ENCODE assay signal across 8 cellular contexts in the genomic region with DNA sequence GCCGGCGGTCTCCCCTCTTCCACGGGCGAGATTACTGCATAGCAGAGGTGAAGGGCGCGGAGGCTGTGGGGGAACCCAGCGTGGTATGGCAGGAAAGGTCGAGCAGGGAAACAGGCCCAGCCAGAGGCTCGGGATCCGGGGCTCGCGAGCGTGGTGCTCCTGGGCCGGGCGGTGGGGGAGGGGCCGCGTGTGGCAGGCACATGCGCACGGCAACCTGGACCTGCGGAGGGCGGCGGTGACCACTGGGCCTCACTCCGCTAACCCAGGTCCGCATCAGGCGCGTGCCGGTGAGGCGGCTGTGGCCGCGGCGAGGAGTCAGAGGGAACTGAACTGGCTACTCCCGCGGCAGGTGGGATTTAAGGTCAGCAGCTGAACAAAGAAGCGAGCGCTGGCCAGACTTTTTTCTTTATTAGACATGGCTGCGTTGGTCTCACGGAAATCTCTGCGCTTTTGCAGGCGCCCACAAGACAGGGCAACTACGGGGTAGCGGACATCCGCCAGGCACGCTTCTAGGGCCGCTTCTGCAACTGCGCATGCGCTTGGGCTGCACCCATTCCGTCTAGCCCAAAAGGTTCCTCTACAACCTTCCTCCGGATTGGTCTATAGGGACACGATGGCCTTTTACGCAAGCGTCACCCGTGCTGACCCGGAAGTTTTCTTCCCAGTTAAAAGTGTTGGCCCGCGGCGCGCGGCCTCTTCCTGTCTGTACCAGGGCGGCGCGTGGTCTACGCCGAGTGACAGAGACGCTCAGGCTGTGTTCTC. TPM values are rescaled to one million over a fixed set of nuclear protein-coding genes. Genes with fewer than 3 reads are reported as not detected.
DNase-seq lines count a peak whose midpoint lies in the region; ATAC-seq and TF ChIP-seq lines count a peak whose summit lies in the region.

RPS5 (plus strand) TSS at position 694 of the 762 bp plus-strand sequence. CDS start 869 bp downstream, outside the sequence.

- H3K4me1 ChIP-seq in right cardiac atrium (ENCODE audit: control insufficient read depth, insufficient read depth, low read length) (peaks cover 13% of the 10 kb centered on the region), uterus (peaks cover 5 to 21% of the 10 kb centered on the region in 2 donors)

- H3K27me3 ChIP-seq in right cardiac atrium (ENCODE audit: control insufficient read depth, insufficient read depth) (no peaks in the 10 kb centered on the region), uterus (no peaks in the 10 kb centered on the region)

- H3K9me3 ChIP-seq in right cardiac atrium (ENCODE audit: control insufficient read depth, low read length) (no peaks in the 10 kb centered on the region), uterus (no peaks in the 10 kb centered on the region)

- intact Hi-C loops in T-helper 2 cell treated with Interferon-gamma antibody and Interleukin-4, amounts not matched to agents 100 ng/mL and 5 ng/mL, for 36 hours (cut with micrococcal nuclease) = loop anchor here (1.0 kb wide), 6 partner anchors 15 to 80 kb away; partner anchors contain the start of genes ZNF132, ZNF497, ZNF584 and ZSCAN22
- intact Hi-C loops in right cardiac atrium (cut with DNase I) = no loop called here
- intact Hi-C loops in uterus (cut with DNase I; ENCODE audit: low total_unique reads) = no loop called here

- under 1% methylated on average over 64 of the region's 64 CpGs for WGBS in right cardiac atrium

- DNase-seq in NCI-H187 treated with DMSO at 0.1 percent for 48 hours (lab: John Stamatoyannopoulos, UW) (peak; percentile 96), anterior cingulate cortex (lab: John Stamatoyannopoulos, UW) (peak; percentile 69 to 99 (median 95)), right cardiac atrium (peak; percentile 95 to 98 (median 98)), pulmonary artery endothelial cell (ENCODE audit: low read depth, low spot score) (peak; percentile 95), uterus (peak; percentile 95 to 97)

- TF ChIP-seq CTCF in uterus (IDR thresholded peaks at IDR 0.05) = no peak

- peak within 1 kb of the TSS; percentile 99 for H3K4me3 ChIP-seq in right cardiac atrium (ENCODE audit: low read length)
- H3K4me3 ChIP-seq in uterus = peak within 1 kb of the TSS; percentile 61 to 88

- no peaks in the 10 kb centered on the region for H3K36me3 ChIP-seq in uterus

- TF ChIP-seq POLR2A in uterus (IDR thresholded peaks at IDR 0.05) = peak; percentile 58 to 77

- peak within 1 kb of the TSS; percentile 99 for H3K27ac ChIP-seq in right cardiac atrium (ENCODE audit: low read length)
- H3K27ac ChIP-seq in uterus = peak within 1 kb of the TSS; percentile 92 to 97

- ATAC-seq in GM18499 (IDR thresholded peaks at IDR 0.05; ENCODE audit: insufficient read depth, unreplicated experiment) (peak; percentile 56), HG02943 (IDR thresholded peaks at IDR 0.05; ENCODE audit: low read depth, unreplicated experiment) (peak; percentile 85), right cardiac atrium (peak; percentile 96 to 97)

RNA-seq across cellular contexts. Expression of gene RPS5, which starts in this region (rescaled TPM):
- 1,063 and 1,068 TPM in 2 replicates for total RNA-seq in T-helper 2 cell treated with Interferon-gamma antibody and Interleukin-4, amounts not matched to agents 100 ng/mL and 5 ng/mL, for 36 hours
- total RNA-seq in right cardiac atrium (100 to 1,000 TPM; 513 to 681 (median 600) TPM), pulmonary artery endothelial cell (2,163 and 2,639 TPM in 2 replicates), uterus (1,000 to 10,000 TPM; 1,103 to 4,958 (median 2,770) TPM)
- 566 TPM for polyA plus RNA-seq in right cardiac atrium

Comparison
In these comparisons a context has a peak if more than half of its experiments do, and no peak if none do; other contexts are left out.
1. Peak in every context shown above with its lines: DNase-seq, ATAC-seq, H3K4me3 ChIP-seq and H3K27ac ChIP-seq.